Comparison of ENCODE assay signal across 9 cellular contexts in genomic region chr13:97307882-97308624, GRCh38.
A peak's percentile ranks its signal among the peaks of the same experiment; 100 is the strongest.
DNase-seq lines count a peak whose midpoint lies in the region; ATAC-seq and TF ChIP-seq lines count a peak whose summit lies in the region.
"Had no signal": no experiment of that assay in that cellular context is flagged by ENCODE, and none has a peak within 500 bp of the region (broad histone marks: within the 10 kb centered on the region; RNA-seq: fewer than 3 reads in every experiment).

No MANE protein-coding gene starts in this region.

- peak overlapping the region; percentile 53 for H2AFZ ChIP-seq in neuronal stem cell (ENCODE audit: low read length)

- peak overlapping the region; percentile 30 for H3K27ac Mint-ChIP-seq in Calu3 (ENCODE audit: unreplicated experiment)
- H3K27ac Mint-ChIP-seq: activated T-cell treated with anti-CD3 and anti-CD28 coated beads, Interleukin-2, amount 50 U/mL, for 24 hours had no signal

- H3K4me3 ChIP-seq in SJCRH30, result peak overlapping the region; percentile 25
- no peak overlapping the region for H3K4me3 ChIP-seq in fibroblast of mammary gland (ENCODE audit: control insufficient read depth, low read depth, low read length)
- H3K4me3 ChIP-seq in neuronal stem cell (ENCODE audit: low read length in 2 of 2), result no peak overlapping the region
- H3K4me3 ChIP-seq in esophagus squamous epithelium, result no peak overlapping the region

- H3K4me2 ChIP-seq in neuronal stem cell (ENCODE audit: insufficient read depth, low read length, poor library complexity, severe bottlenecking), result no peak overlapping the region

- H2BK12ac ChIP-seq in neuronal stem cell (ENCODE audit: low read length), result no peak overlapping the region

- no TSS peak for BruUV-seq in Calu3 (replicated peaks; lab: Mats Ljungman, UMichigan)

- H3K36me3 ChIP-seq in SJCRH30 (no peaks in the 10 kb centered on the region), neuronal stem cell (replicated peaks in 1 of 2; ENCODE audit: control insufficient read depth in 2 of 2, insufficient read depth in 2 of 2, low read length in 2 of 2) (no peaks in the 10 kb centered on the region), esophagus squamous epithelium (no peaks in the 10 kb centered on the region)

- H3K4me1 ChIP-seq in SJCRH30, result peaks cover 42% of the 10 kb centered on the region
- H3K4me1 ChIP-seq in neuronal stem cell (ENCODE audit: control insufficient read depth in 2 of 2, insufficient read depth in 1 of 2, low read depth in 1 of 2, low read length in 2 of 2), result peaks cover 15 to 22% of the 10 kb centered on the region in 2 donors
- H3K4me1 ChIP-seq in esophagus squamous epithelium, result peaks cover 0 to 48% (median 32%) of the 10 kb centered on the region in 3 donors

- no peak overlapping the region for H3K23ac ChIP-seq in neuronal stem cell (ENCODE audit: low read depth, low read length, poor library complexity)

- no peaks in the 10 kb centered on the region for H3K9me3 Mint-ChIP-seq in Calu3 (ENCODE audit: low read depth, unreplicated experiment)
- H3K9me3 Mint-ChIP-seq: activated T-cell treated with anti-CD3 and anti-CD28 coated beads, Interleukin-2, amount 50 U/mL, for 24 hours had no signal

- H2AK5ac ChIP-seq in neuronal stem cell (ENCODE audit: low read depth, low read length), result no peak overlapping the region

- H3K18ac ChIP-seq in neuronal stem cell (ENCODE audit: low read length), result no peak overlapping the region

- peaks cover 11% of the 10 kb centered on the region for H3K36me3 Mint-ChIP-seq in Calu3 (ENCODE audit: insufficient read depth, unreplicated experiment)

- H2BK5ac ChIP-seq in neuronal stem cell (ENCODE audit: low read length), result no peak overlapping the region

- H3K4me1 Mint-ChIP-seq in Calu3 (ENCODE audit: low read depth, unreplicated experiment), result peaks cover 29% of the 10 kb centered on the region

- no peak for ATAC-seq in GM18519 (IDR thresholded peaks at IDR 0.05; ENCODE audit: low FRiP score, unreplicated experiment)

- no peaks in the 10 kb centered on the region for H3K27me3 Mint-ChIP-seq in Calu3 (ENCODE audit: unreplicated experiment)
- H3K27me3 Mint-ChIP-seq: activated T-cell treated with anti-CD3 and anti-CD28 coated beads, Interleukin-2, amount 50 U/mL, for 24 hours had no signal

- H3K9ac ChIP-seq in neuronal stem cell (ENCODE audit: low read depth, low read length, poor library complexity), result no peak overlapping the region

- H3K14ac ChIP-seq in neuronal stem cell (ENCODE audit: low read length), result no peak overlapping the region

- no peak overlapping the region for H4K8ac ChIP-seq in neuronal stem cell (ENCODE audit: low read depth, low read length)

- TF ChIP-seq CTCF in Calu3 (IDR thresholded peaks at IDR 0.05; ENCODE audit: unreplicated experiment) (no peak), fibroblast of mammary gland (conservative IDR thresholded peaks at IDR 0.05; ENCODE audit: control insufficient read depth, insufficient read depth, low read depth, low read length) (no peak), esophagus squamous epithelium (IDR thresholded peaks at IDR 0.05) (no peak)

- no peak for TF ChIP-seq POLR2A in esophagus squamous epithelium (IDR thresholded peaks at IDR 0.05)

- no CpG with 5 or more reads among the region's 3 CpGs for WGBS in neuronal stem cell (ENCODE audit: extremely low coverage in 2 of 2, insufficient read length in 2 of 2, insufficient replicate concordance in 1 of 2), 2 donors
- WGBS in esophagus squamous epithelium, 2 donors, result 19 to 33% methylated on average over 3 of the region's 3 CpGs

- H3K4ac ChIP-seq in neuronal stem cell (ENCODE audit: low read length), result no peak overlapping the region

- no peaks in the 10 kb centered on the region for H3K79me1 ChIP-seq in neuronal stem cell (ENCODE audit: low read depth, low read length)

- no peak overlapping the region for H3K4me3 Mint-ChIP-seq in Calu3 (ENCODE audit: low read depth, unreplicated experiment)
- H3K4me3 Mint-ChIP-seq: activated T-cell treated with anti-CD3 and anti-CD28 coated beads, Interleukin-2, amount 50 U/mL, for 24 hours had no signal

- no peak overlapping the region for H2BK15ac ChIP-seq in neuronal stem cell (ENCODE audit: low read length)

- CTCF ChIA-PET in Calu3 (lab: Charles Lee), result interaction anchor here (0.5 kb wide), 1 partner anchor 17 kb away, joined by 3 read pairs; no protein-coding TSS in a partner anchor

- peak; percentile 30 for DNase-seq in Calu3
- peak; percentile 94 to 98 for DNase-seq in SJCRH30
- DNase-seq in fibroblast of mammary gland (ENCODE audit: low read depth), result peak; percentile 62
- DNase-seq in neuronal stem cell (ENCODE audit: low spot score), result peak; percentile 50
- DNase-seq in HUDEP-2 (lab: John Stamatoyannopoulos, UW; ENCODE audit: unreplicated experiment in 76 of 76), result no peak
- DNase-seq in 8988T, result no peak
- DNase-seq in esophagus squamous epithelium (lab: John Stamatoyannopoulos, UW), result no peak
- DNase-seq: activated T-cell treated with anti-CD3 and anti-CD28 coated beads, Interleukin-2, amount 50 U/mL, for 24 hours had no signal

- intact Hi-C loops in Calu3 (cut with micrococcal nuclease; ENCODE audit: unreplicated experiment) (no loop called here), esophagus squamous epithelium (cut with DNase I) (no loop called here)

- no peaks in the 10 kb centered on the region for H3K27me3 ChIP-seq in SJCRH30
- no peaks in the 10 kb centered on the region for H3K27me3 ChIP-seq in neuronal stem cell (ENCODE audit: control insufficient read depth in 3 of 3, insufficient read depth in 3 of 3, low read depth in 1 of 3, low read length in 3 of 3)
- no peaks in the 10 kb centered on the region for H3K27me3 ChIP-seq in esophagus squamous epithelium

- no peak overlapping the region for H2BK120ac ChIP-seq in neuronal stem cell (ENCODE audit: low read depth, low read length)

- no peak overlapping the region for H4K91ac ChIP-seq in neuronal stem cell (ENCODE audit: low read depth, low read length, poor library complexity)

- H3K9me3 ChIP-seq in SJCRH30 (replicated peaks) (no peaks in the 10 kb centered on the region), neuronal stem cell (replicated peaks in 1 of 2; ENCODE audit: control insufficient read depth in 2 of 2, insufficient read depth in 1 of 2, low read depth in 1 of 2, low read length in 2 of 2) (peaks cover 0 to 1% of the 10 kb centered on the region in 2 donors), esophagus squamous epithelium (no peaks in the 10 kb centered on the region)

- H3K27ac ChIP-seq in SJCRH30 (peak overlapping the region; percentile 97), neuronal stem cell (replicated peaks; ENCODE audit: low read length) (peak overlapping the region; percentile 86), esophagus squamous epithelium (peak overlapping the region in 2 of 4 donors; percentile 3 to 42)

Comparison
In these comparisons a context has a peak if more than half of its experiments do, and no peak if none do; other contexts are left out.
1. DNase-seq: peak in Calu3 (single experiment), SJCRH30 (2 of 2), fibroblast of mammary gland (single experiment) and neuronal stem cell (single experiment); none in HUDEP-2 (0 of 76), 8988T (single experiment) and esophagus squamous epithelium (single experiment).